1 cellular context compared by ENCODE assay signal in genomic region chr5:160315968-160316367, GRCh38.
TF ChIP-seq lines count a peak whose summit lies in the region.

No MANE protein-coding gene starts in this region.

TF ChIP-seq in GM12878, 131 proteins besides CTCF, POLR2A, EP300 and RAD21 (continued from another document):
- TF ChIP-seq BCL3 (IDR thresholded peaks at IDR 0.05; ENCODE audit: borderline replicate concordance, insufficient read depth, low read depth, low read length, poor library complexity, severe bottlenecking) (no peak), JUNB (IDR thresholded peaks at IDR 0.05) (no peak), RELA (IDR thresholded peaks at IDR 0.05; ENCODE audit: borderline replicate concordance, partially characterized antibody) (no peak), ETV6 (conservative IDR thresholded peaks at IDR 0.05 in 1 of 2, IDR thresholded peaks at IDR 0.05 in 1 of 2; ENCODE audit: borderline replicate concordance in 1 of 2, low read depth in 1 of 2) (no peak), SREBF1 (IDR thresholded peaks at IDR 0.05; ENCODE audit: low read length) (no peak), ZBTB11 (CRISPR knock-in tag; IDR thresholded peaks at IDR 0.05) (no peak), BRCA1 (IDR thresholded peaks at IDR 0.05; ENCODE audit: low read depth, low read length) (no peak), PKNOX1 (IDR thresholded peaks at IDR 0.05) (no peak), EZH2 (IDR thresholded peaks at IDR 0.05; ENCODE audit: borderline replicate concordance, control insufficient read depth, low read depth, low read length) (no peak), TCF12 (IDR thresholded peaks at IDR 0.05; ENCODE audit: low read depth, low read length) (no peak), RFX5 (IDR thresholded peaks at IDR 0.05; ENCODE audit: low read depth, low read length) (no peak)
